Comparison of ENCODE assay signal across 1 cellular context in genomic region chr3:11245827-11246662, GRCh38.
TF ChIP-seq lines count a peak whose summit lies in the region.

No MANE protein-coding gene starts in this region.

TF ChIP-seq in endothelial cell of umbilical vein, 7 proteins besides CTCF, POLR2A, EP300 and RAD21 (continued from another document):
- TF ChIP-seq EZH2 (IDR thresholded peaks at IDR 0.05; ENCODE audit: borderline replicate concordance, low read depth, low read length, severe bottlenecking) (no peak), POLR2AphosphoS5 (IDR thresholded peaks at IDR 0.05; ENCODE audit: insufficient read depth, low read depth, low read length) (no peak), FOS (IDR thresholded peaks at IDR 0.05; ENCODE audit: borderline replicate concordance, insufficient read depth, low read length) (no peak), MYC (IDR thresholded peaks at IDR 0.05; ENCODE audit: low read depth, low read length) (no peak), GATA2 (IDR thresholded peaks at IDR 0.05; ENCODE audit: insufficient read depth, insufficient read length, low read depth, low read length) (no peak)
- TF ChIP-seq, protein P1, sequence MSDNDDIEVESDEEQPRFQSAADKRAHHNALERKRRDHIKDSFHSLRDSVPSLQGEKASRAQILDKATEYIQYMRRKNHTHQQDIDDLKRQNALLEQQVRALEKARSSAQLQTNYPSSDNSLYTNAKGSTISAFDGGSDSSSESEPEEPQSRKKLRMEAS (IDR thresholded peaks at IDR 0.05; ENCODE audit: insufficient read depth, insufficient read length), result no peak
